8 cellular contexts compared by ENCODE assay signal in the genomic region with DNA sequence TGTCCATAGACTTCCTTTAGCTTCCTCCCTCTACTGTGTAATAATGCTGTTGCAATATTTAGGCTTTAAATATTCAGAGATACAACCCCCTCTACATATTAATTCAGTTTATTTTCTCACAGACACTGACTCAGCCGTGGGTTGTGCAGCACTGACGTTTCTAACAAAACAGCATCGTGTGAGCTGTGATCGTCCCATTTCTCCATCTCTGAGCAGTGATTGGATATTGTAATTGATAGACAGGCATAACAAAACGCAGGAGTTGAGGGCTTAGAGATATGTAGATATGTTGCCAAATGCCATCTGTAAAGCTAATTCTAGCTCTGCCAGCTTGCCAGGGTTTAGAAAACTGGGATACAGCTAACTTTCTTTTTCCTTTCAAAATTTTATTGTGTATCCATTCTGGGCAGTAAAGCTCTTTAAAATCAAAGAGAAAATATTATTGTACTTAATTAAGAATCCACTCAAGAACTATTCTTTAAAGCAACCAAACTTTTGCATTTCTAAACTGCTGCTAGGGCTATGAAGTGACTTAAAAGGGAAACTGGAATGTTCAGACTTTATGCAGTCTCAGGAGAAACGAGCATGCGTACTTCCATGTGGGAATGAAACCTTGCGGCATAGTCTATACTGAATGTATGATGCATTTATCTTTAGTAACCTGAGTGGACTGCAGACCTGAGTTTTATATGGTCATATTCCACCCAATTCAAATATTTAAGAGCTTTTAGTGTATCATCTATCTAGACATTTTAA. TPM values are rescaled to one million over a fixed set of nuclear protein-coding genes. Genes with fewer than 3 reads are reported as not detected.
DNase-seq lines count a peak whose midpoint lies in the region; ATAC-seq, FAIRE-seq and TF ChIP-seq lines count a peak whose summit lies in the region.

No MANE protein-coding gene starts in this region.

- ATAC-seq in central memory CD8-positive, alpha-beta T cell (replicated peaks; ENCODE audit: extremely low read depth, poor library complexity, severe bottlenecking) = no peak
- ATAC-seq in upper lobe of right lung (peak; percentile 96), GM18907 (IDR thresholded peaks at IDR 0.05; ENCODE audit: unreplicated experiment) (no peak), HG02938 (IDR thresholded peaks at IDR 0.05; ENCODE audit: unreplicated experiment) (no peak), HG03565 (IDR thresholded peaks at IDR 0.05; ENCODE audit: unreplicated experiment) (no peak)

- FAIRE-seq in D721Med (lab: Jason Lieb, UNC) = peak; percentile 82

- H3K27me3 Mint-ChIP-seq in central memory CD8-positive, alpha-beta T cell = no peaks in the 10 kb centered on the region

- H3K4me1 Mint-ChIP-seq in central memory CD8-positive, alpha-beta T cell = peaks cover 46% of the 10 kb centered on the region

- TF ChIP-seq CTCF in D721Med (IDR thresholded peaks at IDR 0.05; ENCODE audit: insufficient read depth, missing control alignments) (no peak), upper lobe of right lung (IDR thresholded peaks at IDR 0.05) (no peak)

- peak overlapping the region; percentile 7 for H3K27ac Mint-ChIP-seq in central memory CD8-positive, alpha-beta T cell (ENCODE audit: low read depth)

- no peak overlapping the region for H3K4me3 Mint-ChIP-seq in central memory CD8-positive, alpha-beta T cell

- H3K4me1 ChIP-seq in upper lobe of right lung = no peaks in the 10 kb centered on the region

- no peaks in the 10 kb centered on the region for H3K27me3 ChIP-seq in upper lobe of right lung

- intact Hi-C loops in upper lobe of right lung (cut with DNase I) = no loop called here

- no peaks in the 10 kb centered on the region for H3K36me3 Mint-ChIP-seq in central memory CD8-positive, alpha-beta T cell (ENCODE audit: insufficient read depth)

- H3K9me3 Mint-ChIP-seq in central memory CD8-positive, alpha-beta T cell = no peaks in the 10 kb centered on the region

- no peaks in the 10 kb centered on the region for H3K9me3 ChIP-seq in upper lobe of right lung

- DNase-seq in D721Med (ENCODE audit: insufficient read length, low spot score) = no peak
- DNase-seq in NCI-H1694 (lab: John Stamatoyannopoulos, UW) = peak; percentile 79
- no peak for DNase-seq in central memory CD8-positive, alpha-beta T cell (ENCODE audit: low spot score in 2 of 2)
- peak; percentile 81 for DNase-seq in kidney tubule cell (ENCODE audit: low spot score)
- DNase-seq in upper lobe of right lung = no peak

- peak overlapping the region; percentile 49 for H3K27ac ChIP-seq in upper lobe of right lung

- H3K4me3 ChIP-seq in upper lobe of right lung = peak overlapping the region; percentile 23

- no peaks in the 10 kb centered on the region for H3K36me3 ChIP-seq in upper lobe of right lung

RNA-seq across cellular contexts. Expression of a gene that starts 22.7 kb away (rescaled TPM):
- 21.9 TPM for total RNA-seq in upper lobe of right lung

RNA-seq across cellular contexts. Expression of a gene that starts 55.5 kb away (rescaled TPM):
- not detected for total RNA-seq in upper lobe of right lung

Comparison
In these comparisons a context has a peak if more than half of its experiments do, and no peak if none do; other contexts are left out.
1. DNase-seq: peak in NCI-H1694 (single experiment) and kidney tubule cell (single experiment); none in D721Med (single experiment), central memory CD8-positive, alpha-beta T cell (0 of 2) and upper lobe of right lung (single experiment).